In the genomic region with DNA sequence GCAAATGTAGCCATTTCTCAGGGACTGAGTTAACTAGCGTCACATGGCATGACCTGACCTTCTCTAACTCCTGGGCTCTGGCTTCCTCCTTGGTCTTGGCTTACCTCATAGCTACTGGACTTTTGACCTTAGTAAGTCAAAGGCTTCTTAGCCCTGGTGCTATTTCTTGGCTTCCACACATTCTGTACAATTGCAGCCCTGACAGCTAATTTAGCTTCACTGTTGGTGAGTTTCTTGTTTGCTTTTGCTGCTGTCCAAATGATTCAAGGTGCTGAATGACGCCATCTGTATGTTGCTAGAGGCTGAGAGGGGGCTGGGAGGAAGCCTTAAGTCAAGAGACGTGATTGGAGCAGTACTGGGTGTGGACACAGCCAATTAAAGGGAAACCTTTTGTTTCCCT, we compare ENCODE assay signal across 14 cellular contexts.
DNase-seq lines count a peak whose midpoint lies in the region; ATAC-seq and TF ChIP-seq lines count a peak whose summit lies in the region.
"Had no signal": no experiment of that assay in that cellular context is flagged by ENCODE, and none has a peak within 500 bp of the region (broad histone marks: within the 10 kb centered on the region; RNA-seq: fewer than 3 reads in every experiment).

No MANE protein-coding gene starts in this region.

- DNase-seq in right cardiac atrium (no peak), left ventricle myocardium inferior (no peak), SHP77 (lab: John Stamatoyannopoulos, UW) (peak; percentile 96 to 98), iPS DF 19.7 (ENCODE audit: low read depth, low spot score) (peak; percentile 15), upper lobe of right lung (no peak), G401 (ENCODE audit: low spot score) (no peak)
- DNase-seq in stimulated activated CD4-positive, alpha-beta T cell treated with anti-CD3 and anti-CD28 coated beads, Interleukin-2, amount 100 ng/mL, for 48 hours = no peak
- no peak for DNase-seq in activated CD4-positive, alpha-beta T cell treated with anti-CD3 and anti-CD28 coated beads for 48 hours
- DNase-seq: erythroblast, HFFc6, NCI-H1694 treated with DMSO at 0.1 percent for 48 hours, retina, uterus had no signal

- in situ Hi-C loops in G401 (cut with HindIII; ENCODE audit: low sequenced_read_pairs) = no loop called here

- no peaks in the 10 kb centered on the region for H3K36me3 ChIP-seq in left ventricle myocardium inferior
- H3K36me3 ChIP-seq in upper lobe of right lung = no peaks in the 10 kb centered on the region
- H3K36me3 ChIP-seq: uterus had no signal

- ATAC-seq in right cardiac atrium (peak; percentile 60 to 63), upper lobe of right lung (peak; percentile 69)

- H3K4me3 ChIP-seq in right cardiac atrium (ENCODE audit: low read length) (no peak overlapping the region), left ventricle myocardium inferior (no peak overlapping the region), upper lobe of right lung (no peak overlapping the region)
- H3K4me3 ChIP-seq: SK-N-MC, uterus had no signal

- H3K27ac ChIP-seq in right cardiac atrium (ENCODE audit: low read length) (no peak overlapping the region), left ventricle myocardium inferior (replicated peaks) (no peak overlapping the region), upper lobe of right lung (no peak overlapping the region)
- H3K27ac ChIP-seq: SK-N-MC, uterus had no signal

- no peak for TF ChIP-seq CTCF in left ventricle myocardium inferior (IDR thresholded peaks at IDR 0.05; ENCODE audit: borderline replicate concordance)
- no peak for TF ChIP-seq CTCF in upper lobe of right lung (IDR thresholded peaks at IDR 0.05)

- H3K4me1 ChIP-seq in right cardiac atrium (ENCODE audit: control insufficient read depth, insufficient read depth, low read length) (peaks cover 5% of the 10 kb centered on the region), left ventricle myocardium inferior (peaks cover 10% of the 10 kb centered on the region), upper lobe of right lung (peaks cover 11% of the 10 kb centered on the region)
- H3K4me1 ChIP-seq: uterus had no signal

- 59% methylated on average over 3 of the region's 3 CpGs for WGBS in right cardiac atrium

- H3K27me3 ChIP-seq in right cardiac atrium (ENCODE audit: control insufficient read depth, insufficient read depth) = no peaks in the 10 kb centered on the region
- no peaks in the 10 kb centered on the region for H3K27me3 ChIP-seq in left ventricle myocardium inferior (ENCODE audit: low read depth)
- no peaks in the 10 kb centered on the region for H3K27me3 ChIP-seq in upper lobe of right lung
- H3K27me3 ChIP-seq: uterus had no signal

- H3K9me3 ChIP-seq in right cardiac atrium (ENCODE audit: control insufficient read depth, low read length) = no peaks in the 10 kb centered on the region
- H3K9me3 ChIP-seq in left ventricle myocardium inferior (replicated peaks) = no peaks in the 10 kb centered on the region
- no peaks in the 10 kb centered on the region for H3K9me3 ChIP-seq in upper lobe of right lung
- H3K9me3 ChIP-seq: uterus had no signal

- intact Hi-C loops in right cardiac atrium (cut with DNase I) (no loop called here), left ventricle myocardium inferior (cut with micrococcal nuclease) (no loop called here), upper lobe of right lung (cut with DNase I) (no loop called here)

Comparison
In these comparisons a context has a peak if more than half of its experiments do, and no peak if none do; other contexts are left out.
1. DNase-seq: peak in SHP77 (2 of 2) and iPS DF 19.7 (single experiment); none in right cardiac atrium (0 of 3), left ventricle myocardium inferior (single experiment), upper lobe of right lung (single experiment), stimulated activated CD4-positive, alpha-beta T cell treated with anti-CD3 and anti-CD28 coated beads, Interleukin-2, amount 100 ng/mL, for 48 hours (0 of 2), G401 (single experiment) and activated CD4-positive, alpha-beta T cell treated with anti-CD3 and anti-CD28 coated beads for 48 hours (single experiment).